ENCODE assay signal across 9 cellular contexts in genomic region chr3:141308588-141309218, GRCh38. TPM values are rescaled to one million over a fixed set of nuclear protein-coding genes. Genes with fewer than 3 reads are reported as not detected.
DNase-seq lines count a peak whose midpoint lies in the region; ATAC-seq, FAIRE-seq and TF ChIP-seq lines count a peak whose summit lies in the region.
"Had no signal": no experiment of that assay in that cellular context is flagged by ENCODE, and none has a peak within 500 bp of the region (broad histone marks: within the 10 kb centered on the region; RNA-seq: fewer than 3 reads in every experiment).

No MANE protein-coding gene starts in this region.

- CTCF ChIA-PET in K562 (lab: Yijun Ruan, JAX; ENCODE audit: low intra/inter-chr PET ratio), result interaction anchor here (3.3 kb wide), 1 partner anchor 143 kb away, joined by 10 read pairs; no protein-coding TSS in a partner anchor

- peak overlapping the region; percentile 95 for H2AFZ ChIP-seq in K562 (ENCODE audit: low read depth, low read length)

- BruUV-seq in K562 (replicated peaks; lab: Mats Ljungman, UMichigan), result no TSS peak

- no peak overlapping the region for H3K4me3 ChIP-seq in K562
- H3K4me3 ChIP-seq: skin epidermis had no signal

- POLR2A ChIA-PET in K562 (lab: Yijun Ruan, JAX), result interaction anchor here (0.6 to 1.4 kb wide), 5 partner anchors 59 to 183 kb away, joined by 3 to 4 read pairs (median 3); no protein-coding TSS in a partner anchor

- no peak for TF ChIP-seq POLR2A in K562 (conservative IDR thresholded peaks at IDR 0.05)

- peak; percentile 40 to 61 for TF ChIP-seq RAD21 in K562 (CRISPR knock-in tag; conservative IDR thresholded peaks at IDR 0.05 in 1 of 2, IDR thresholded peaks at IDR 0.05 in 1 of 2)

- peak overlapping the region in 1 of 2 experiments; percentile 17; a peak in 1 of 4 replicates for H3K9ac ChIP-seq in K562 (ENCODE audit: insufficient read depth in 1 of 2, low read depth in 2 of 2, low read length in 2 of 2)

- H3K36me3 Mint-ChIP-seq in stimulated activated effector memory CD8-positive, alpha-beta T cell treated with anti-CD3 and anti-CD28 coated beads, Interleukin-12 subunit alpha, Interleukin-12 subunit beta, amount 100 ng/mL, for 72 hours, result peaks cover 11% of the 10 kb centered on the region

- peak; percentile 76 for FAIRE-seq in K562 (lab: Jason Lieb, UNC)

- H3K79me2 ChIP-seq in K562 (ENCODE audit: control insufficient read depth, insufficient read depth, low read length), result peaks cover 9% of the 10 kb centered on the region

- H3K9me3 ChIP-seq in K562 (replicated peaks; ENCODE audit: control insufficient read depth, insufficient read depth, low read depth, low read length), result no peaks in the 10 kb centered on the region

- no peak for TF ChIP-seq EP300 in K562 (IDR thresholded peaks at IDR 0.05; ENCODE audit: low read length)

- H3K36me3 ChIP-seq in K562 (ENCODE audit: control insufficient read depth, insufficient read depth, low read length), result no peaks in the 10 kb centered on the region

- no peak for ATAC-seq in K562
- no peak for ATAC-seq in stimulated activated effector memory CD8-positive, alpha-beta T cell treated with anti-CD3 and anti-CD28 coated beads, Interleukin-12 subunit alpha, Interleukin-12 subunit beta, amount 100 ng/mL, for 72 hours

- WGBS in K562 (ENCODE audit: insufficient coverage, low coverage, missing lambda C conversion rate), result 55% methylated on average over 12 of the region's 13 CpGs

- H3K4me2 ChIP-seq in K562 (ENCODE audit: insufficient read depth, low read length), result no peak overlapping the region

- H3K9me1 ChIP-seq in K562 (ENCODE audit: control insufficient read depth, insufficient read depth, low read length), result no peaks in the 10 kb centered on the region

- H3K27ac Mint-ChIP-seq in stimulated activated effector memory CD8-positive, alpha-beta T cell treated with anti-CD3 and anti-CD28 coated beads, Interleukin-12 subunit alpha, Interleukin-12 subunit beta, amount 100 ng/mL, for 72 hours, result no peak overlapping the region

- H3K27ac ChIP-seq in K562 (ENCODE audit: extremely low read depth, low read depth, low read length), result no peak overlapping the region

- TF ChIP-seq CTCF in K562 (IDR thresholded peaks at IDR 0.05 in 2 of 3, conservative IDR thresholded peaks at IDR 0.05 in 1 of 3; ENCODE audit: insufficient read depth in 2 of 3, low read depth in 1 of 3, low read length in 3 of 3), result peak; percentile 67 to 73 (median 68)

- no peaks in the 10 kb centered on the region for H3K27me3 ChIP-seq in K562 (ENCODE audit: control insufficient read depth in 2 of 2, insufficient read depth in 2 of 2, low read length in 2 of 2)

- in situ Hi-C loops in K562 (cut with MboI), result no loop called here

- peak; percentile 51 for DNase-seq in SIG-M5 treated with dmso at 0.1 percent for 504 hours (lab: John Stamatoyannopoulos, UW; ENCODE audit: unreplicated experiment)
- no peak for DNase-seq in SIG-M5 (lab: John Stamatoyannopoulos, UW)
- peak; percentile 42 for DNase-seq in NCI-H2029 (lab: John Stamatoyannopoulos, UW)
- peak; percentile 68 to 80 (median 71) for DNase-seq in K562 (ENCODE audit: extremely low read depth in 1 of 4, low spot score in 3 of 4)
- DNase-seq in left kidney (ENCODE audit: low read depth, low spot score), result peak; percentile 93
- DNase-seq in HUDEP-2 (lab: John Stamatoyannopoulos, UW; ENCODE audit: unreplicated experiment in 76 of 76), result no peak
- DNase-seq in stimulated activated effector memory CD8-positive, alpha-beta T cell treated with anti-CD3 and anti-CD28 coated beads, Interleukin-12 subunit alpha, Interleukin-12 subunit beta, amount 100 ng/mL, for 72 hours (ENCODE audit: low spot score in 2 of 2), result no peak
- no peak for DNase-seq in stimulated activated CD4-positive, alpha-beta T cell treated with anti-CD3 and anti-CD28 coated beads, Interleukin-15, amount 100 ng/mL, for 24 hours

- intact Hi-C loops in K562 (cut with micrococcal nuclease), result no loop called here

- peaks cover 16 to 27% of the 10 kb centered on the region in 2 experiments for H3K4me1 ChIP-seq in K562 (replicated peaks in 1 of 2; ENCODE audit: control insufficient read depth in 2 of 2, insufficient read depth in 2 of 2, low read length in 2 of 2)

- no peak overlapping the region for H3K4me3 Mint-ChIP-seq in stimulated activated effector memory CD8-positive, alpha-beta T cell treated with anti-CD3 and anti-CD28 coated beads, Interleukin-12 subunit alpha, Interleukin-12 subunit beta, amount 100 ng/mL, for 72 hours

- H3K9me3 Mint-ChIP-seq in stimulated activated effector memory CD8-positive, alpha-beta T cell treated with anti-CD3 and anti-CD28 coated beads, Interleukin-12 subunit alpha, Interleukin-12 subunit beta, amount 100 ng/mL, for 72 hours, result no peaks in the 10 kb centered on the region

- H4K20me1 ChIP-seq in K562 (replicated peaks; ENCODE audit: control insufficient read depth, insufficient read depth, low read length), result no peaks in the 10 kb centered on the region

- peaks cover 48% of the 10 kb centered on the region for H3K4me1 Mint-ChIP-seq in stimulated activated effector memory CD8-positive, alpha-beta T cell treated with anti-CD3 and anti-CD28 coated beads, Interleukin-12 subunit alpha, Interleukin-12 subunit beta, amount 100 ng/mL, for 72 hours

TF ChIP-seq in K562, 482 proteins besides CTCF, POLR2A, EP300 and RAD21 (continues in another document):
- TF ChIP-seq USF2 (CRISPR knock-in tag; IDR thresholded peaks at IDR 0.05), result peak; percentile 91
- TF ChIP-seq NR2C1 (IDR thresholded peaks at IDR 0.05), result no peak
- TF ChIP-seq NR2C1 (tag; IDR thresholded peaks at IDR 0.05), result peak; percentile 30; the same call in 1 of the 2 replicates
- TF ChIP-seq POLR2H (tag; IDR thresholded peaks at IDR 0.05; ENCODE audit: low read depth), result no peak
- no peak for TF ChIP-seq SMARCC2 (IDR thresholded peaks at IDR 0.05; ENCODE audit: low read depth)
- no peak for TF ChIP-seq ZNF668 (CRISPR knock-in tag; IDR thresholded peaks at IDR 0.05)
- peak; percentile 60; the same call in 1 of the 2 replicates for TF ChIP-seq TOE1 (IDR thresholded peaks at IDR 0.05; ENCODE audit: borderline replicate concordance)
- TF ChIP-seq TOE1 (CRISPR knock-in tag; IDR thresholded peaks at IDR 0.05; ENCODE audit: borderline replicate concordance, low read depth), result no peak
- 0 out of 4 replicates have a peak, but pooled peaks of 1 of the 2 experiments have one; percentile 30 for TF ChIP-seq MAZ (CRISPR knock-in tag; conservative IDR thresholded peaks at IDR 0.05 in 1 of 2, IDR thresholded peaks at IDR 0.05 in 1 of 2)
- peak; percentile 67; the same call in 1 of the 2 replicates for TF ChIP-seq TFAP4 (CRISPR knock-in tag; IDR thresholded peaks at IDR 0.05; ENCODE audit: borderline replicate concordance)
- TF ChIP-seq NR1H2 (CRISPR knock-in tag; IDR thresholded peaks at IDR 0.05), result no peak
- no peak for TF ChIP-seq ZNF197 (CRISPR knock-in tag; IDR thresholded peaks at IDR 0.05; ENCODE audit: low read depth)
- TF ChIP-seq E2F3 (CRISPR knock-in tag; IDR thresholded peaks at IDR 0.05), result no peak
- no peak for TF ChIP-seq RFX7 (CRISPR knock-in tag; IDR thresholded peaks at IDR 0.05)
- no peak for TF ChIP-seq TCF7L2 (IDR thresholded peaks at IDR 0.05; ENCODE audit: low read depth, low read length)
- peak; percentile 96 to 97 for TF ChIP-seq E2F6 (IDR thresholded peaks at IDR 0.05; ENCODE audit: borderline replicate concordance in 1 of 2, extremely low read depth in 1 of 2, insufficient read depth in 1 of 2, insufficient read length in 1 of 2, low read depth in 1 of 2, low read length in 1 of 2, poor library complexity in 1 of 2, severe bottlenecking in 1 of 2)
- TF ChIP-seq ZNF76 (CRISPR knock-in tag; IDR thresholded peaks at IDR 0.05; ENCODE audit: borderline replicate concordance), result no peak

RNA-seq across cellular contexts. Expression of gene ZBTB38, which starts 59.6 kb away (rescaled TPM):
- 53.5 and 97.8 TPM in 2 replicates for total RNA-seq in K562 (2011; cell fraction: chromatin; rRNA removed; ENCODE audit: low replicate concordance)
- 22.0 and 29.1 TPM in 2 replicates for total RNA-seq in K562 (2011; cell fraction: nucleolus; rRNA removed)
- total RNA-seq in K562 (2011; cell fraction: nucleoplasm; rRNA removed), result 61.7 and 84.8 TPM in 2 replicates
- total RNA-seq in K562 (2014; rRNA removed), result 22.9 and 24.8 TPM in 2 replicates
- total RNA-seq in K562 (2014; rRNA removed; fragmentation: Illumina TruSeq; extraction: Trizol), result 39.4 and 43.6 TPM in 2 replicates
- 33.5 and 33.7 TPM in 2 replicates for total RNA-seq in K562 (2015; rRNA removed; fragmentation: Illumina TruSeq; extraction: Trizol)
- 30.7 and 36.3 TPM in 2 replicates for total RNA-seq in K562 (2021)
- 18.0 and 22.5 TPM in 2 replicates for polyA plus RNA-seq in K562 (2011; rRNA removed)
- polyA plus RNA-seq in K562 (2011; cell fraction: cytosol; rRNA removed), result 6.7 and 14.9 TPM in 2 replicates
- 22.7 and 28.6 TPM in 2 replicates for polyA plus RNA-seq in K562 (2011; cell fraction: nucleus; rRNA removed)
- polyA plus RNA-seq in K562 (2012), result 19.0 and 21.1 TPM in 2 replicates
- polyA plus RNA-seq in K562 (2014; fragmentation: Illumina TruSeq; extraction: Trizol), result 24.0 and 26.2 TPM in 2 replicates
- 10 to 100 TPM; 14.2 to 17.9 TPM for polyA plus RNA-seq in K562 (2014; fragmentation: Nextera tagmentation; extraction: Ambion mirVana)
- polyA plus RNA-seq in K562 (2014; rRNA removed), result 12.1 and 12.6 TPM in 2 replicates
- polyA minus RNA-seq in K562 (2011; rRNA and poly(A)+ RNA removed), result 64.1 and 109 TPM in 2 replicates
- 27.8 and 34.9 TPM in 2 replicates for polyA minus RNA-seq in K562 (2011; cell fraction: cytosol; rRNA and poly(A)+ RNA removed)
- polyA minus RNA-seq in K562 (2011; cell fraction: nucleus; rRNA and poly(A)+ RNA removed), result 35.9 and 61.9 TPM in 2 replicates

Comparison
In these comparisons a context has a peak if more than half of its experiments do, and no peak if none do; other contexts are left out.
1. DNase-seq: peak in SIG-M5 treated with dmso at 0.1 percent for 504 hours (single experiment), NCI-H2029 (single experiment), K562 (4 of 4) and left kidney (single experiment); none in SIG-M5 (single experiment), HUDEP-2 (0 of 76), stimulated activated effector memory CD8-positive, alpha-beta T cell treated with anti-CD3 and anti-CD28 coated beads, Interleukin-12 subunit alpha, Interleukin-12 subunit beta, amount 100 ng/mL, for 72 hours (0 of 2) and stimulated activated CD4-positive, alpha-beta T cell treated with anti-CD3 and anti-CD28 coated beads, Interleukin-15, amount 100 ng/mL, for 24 hours (single experiment).